ENCODE assay signal across 8 cellular contexts in the genomic region with DNA sequence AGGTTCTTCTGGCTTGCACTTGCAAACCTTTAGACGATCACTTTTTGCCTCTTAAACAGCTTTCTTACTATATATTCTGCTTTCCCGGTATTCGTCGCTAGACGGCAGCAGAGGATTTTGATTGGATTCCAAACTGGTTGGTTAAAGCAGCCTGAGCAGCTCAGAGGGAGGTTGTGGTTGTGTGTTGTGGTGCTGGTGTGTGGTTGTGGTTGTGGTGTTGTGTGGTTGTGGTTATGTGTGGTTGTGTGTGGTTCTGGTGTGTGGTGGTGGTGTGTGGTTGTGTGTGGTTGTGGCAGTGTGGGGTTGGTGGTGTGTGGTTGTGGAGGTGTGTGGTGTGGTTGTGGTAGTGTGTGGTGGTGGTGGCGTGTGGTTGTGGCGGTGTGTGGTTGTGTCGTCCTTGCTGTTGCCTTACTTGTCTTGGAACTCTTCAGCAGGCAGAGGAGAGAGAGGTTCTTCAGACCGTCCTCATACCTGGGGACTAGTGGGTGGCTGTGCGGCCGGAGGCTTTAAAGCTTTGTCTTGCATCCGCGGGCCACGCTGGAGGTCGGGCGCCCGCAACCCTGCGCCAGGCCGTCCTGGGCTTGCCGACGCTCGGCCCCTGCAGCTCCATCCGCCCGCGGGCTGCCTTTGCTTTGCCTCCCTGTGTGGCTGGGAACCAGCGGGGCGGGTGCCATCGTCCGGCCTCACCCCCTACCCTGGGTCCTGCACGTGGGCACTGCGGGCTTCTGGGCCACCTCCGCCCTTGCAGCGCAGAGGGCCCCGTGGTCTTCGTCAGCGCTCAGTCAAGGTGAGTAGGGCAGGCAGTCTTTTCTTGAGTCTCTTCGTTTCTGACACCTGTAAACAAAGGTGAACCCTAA.
DNase-seq lines count a peak whose midpoint lies in the region; ATAC-seq and TF ChIP-seq lines count a peak whose summit lies in the region.

No MANE protein-coding gene starts in this region.

- no peak for ATAC-seq in HCT116
- no peak for ATAC-seq in GM21528 (IDR thresholded peaks at IDR 0.05; ENCODE audit: low FRiP score, unreplicated experiment)
- ATAC-seq in GM18502 (IDR thresholded peaks at IDR 0.05; ENCODE audit: poor library complexity, unreplicated experiment) = no peak

- H3K4me1 Mint-ChIP-seq in Caco-2 (ENCODE audit: low read depth, unreplicated experiment) = peaks cover 21% of the 10 kb centered on the region

- no peaks in the 10 kb centered on the region for H3K27me3 ChIP-seq in Caco-2 (replicated peaks; ENCODE audit: control insufficient read depth, insufficient read depth, low read length)
- H3K27me3 ChIP-seq in HCT116 (ENCODE audit: insufficient read depth, low read length) = no peaks in the 10 kb centered on the region
- no peaks in the 10 kb centered on the region for H3K27me3 ChIP-seq in spleen (replicated peaks in 1 of 7)

- no peak for TF ChIP-seq POLR2A in HCT116 (IDR thresholded peaks at IDR 0.05; ENCODE audit: borderline replicate concordance, extremely low read depth, insufficient read depth, insufficient read length)
- TF ChIP-seq POLR2A in spleen (IDR thresholded peaks at IDR 0.05) = no peak

- intact Hi-C loops in Caco-2 (cut with micrococcal nuclease; ENCODE audit: unreplicated experiment) = loop anchor here (1.0 to 5.0 kb wide), 5 partner anchors 62 to 277 kb away; no protein-coding TSS in a partner anchor
- intact Hi-C loops in HCT116 (cut with micrococcal nuclease) = no loop called here
- intact Hi-C loops in spleen (cut with DNase I; ENCODE audit: low total_unique reads) = loop anchor here (5.0 kb wide), 1 partner anchor 257 kb away; no protein-coding TSS in a partner anchor

- H3K9ac ChIP-seq in HCT116 (ENCODE audit: low read length) = no peak overlapping the region

- no peaks in the 10 kb centered on the region for H3K79me2 ChIP-seq in HCT116 (ENCODE audit: insufficient read depth, low read length)

- no peaks in the 10 kb centered on the region for H4K20me1 ChIP-seq in HCT116 (ENCODE audit: insufficient read depth)

- BruUV-seq in Caco-2 (replicated peaks; lab: Mats Ljungman, UMichigan) (no TSS peak), HCT116 (replicated peaks; lab: Mats Ljungman, UMichigan) (no TSS peak)

- H3K4me3 ChIP-seq in Caco-2 (ENCODE audit: low read depth, low read length) (no peak overlapping the region), HCT116 (replicated peaks in 1 of 2; ENCODE audit: low read depth in 1 of 2, low read length in 2 of 2) (no peak overlapping the region), spleen (no peak overlapping the region)

- POLR2A ChIA-PET in Caco-2 (lab: Charles Lee) (interaction anchor here (0.8 kb wide), 1 partner anchor 60 kb away, joined by 3 read pairs; no protein-coding TSS in a partner anchor), HCT116 (lab: Charles Lee) (no interaction called here)

- no peaks in the 10 kb centered on the region for H3K9me3 ChIP-seq in Caco-2
- peaks cover 3 to 4% of the 10 kb centered on the region in 2 experiments; a peak in 2 of 4 replicates for H3K9me3 ChIP-seq in HCT116 (ENCODE audit: control insufficient read depth in 1 of 2, insufficient read depth in 1 of 2, low read depth in 1 of 2, low read length in 2 of 2)
- H3K9me3 ChIP-seq in spleen = no peaks in the 10 kb centered on the region

- WGBS in spleen, 5 donors = 70 to 79% (median 76%) methylated on average over 26 to 37 of the region's 37 CpGs

- DNase-seq in Caco-2 (peak; percentile 75 to 79), HCT116 (ENCODE audit: low read depth, low spot score) (no peak), NCI-H526 treated with DMSO at 0.1 percent for 48 hours (lab: John Stamatoyannopoulos, UW) (peak; percentile 9), amniotic epithelial cell (ENCODE audit: low read depth) (peak; percentile 73), hepatic stellate cell (ENCODE audit: low spot score) (peak; percentile 54), spleen (no peak)

- no peaks in the 10 kb centered on the region for H3K9me2 ChIP-seq in HCT116 (ENCODE audit: insufficient read depth)

- TF ChIP-seq CTCF in Caco-2 (IDR thresholded peaks at IDR 0.05; ENCODE audit: insufficient read depth in 1 of 2, low read depth in 1 of 2, low read length in 1 of 2, severe bottlenecking in 1 of 2, unreplicated experiment in 1 of 2) (peak; percentile 67 to 77), HCT116 (IDR thresholded peaks at IDR 0.05 in 2 of 3, conservative IDR thresholded peaks at IDR 0.05 in 1 of 3; ENCODE audit: borderline replicate concordance in 1 of 3, insufficient read depth in 1 of 3, low read depth in 2 of 3, low read length in 2 of 3) (peak in 2 of 3 experiments; percentile 20 to 24; a peak in 2 of 6 replicates), spleen (IDR thresholded peaks at IDR 0.05 in 8 of 11, conservative IDR thresholded peaks at IDR 0.05 in 3 of 11) (peak in 6 of 11 experiments; percentile 28 to 59 (median 46))

- no peak overlapping the region for H3K4me2 ChIP-seq in HCT116 (ENCODE audit: low read length)

- H3K36me3 ChIP-seq in Caco-2 (ENCODE audit: control insufficient read depth, insufficient read depth, low read length) (no peaks in the 10 kb centered on the region; the same call in 1 of the 2 replicates), HCT116 (ENCODE audit: control insufficient read depth in 1 of 2, insufficient read depth in 2 of 2, low read length in 2 of 2) (no peaks in the 10 kb centered on the region), spleen (no peaks in the 10 kb centered on the region)

- peak overlapping the region; percentile 45 for H3K4me3 Mint-ChIP-seq in Caco-2 (ENCODE audit: unreplicated experiment)

- no peak overlapping the region for H2AFZ ChIP-seq in HCT116 (ENCODE audit: low read depth, low read length, poor library complexity, severe bottlenecking)

- H3K4me1 ChIP-seq in Caco-2 = peaks cover 43% of the 10 kb centered on the region
- no peaks in the 10 kb centered on the region for H3K4me1 ChIP-seq in HCT116 (ENCODE audit: control insufficient read depth in 1 of 2, insufficient read depth in 2 of 2, low read length in 2 of 2)
- no peaks in the 10 kb centered on the region for H3K4me1 ChIP-seq in spleen

- peak; percentile 21; the same call in 1 of the 2 replicates for TF ChIP-seq RAD21 in HCT116 (IDR thresholded peaks at IDR 0.05; ENCODE audit: low read depth)

- peaks cover 58% of the 10 kb centered on the region for H3K36me3 Mint-ChIP-seq in Caco-2 (ENCODE audit: insufficient read depth, unreplicated experiment)

- H3K27ac ChIP-seq in HCT116 (ENCODE audit: low read depth, low read length) = no peak overlapping the region
- H3K27ac ChIP-seq in spleen = no peak overlapping the region

- H3K27ac Mint-ChIP-seq in Caco-2 (ENCODE audit: unreplicated experiment) = peak overlapping the region; percentile 85

- RAD21 ChIA-PET in HCT116 (lab: Charles Lee; ENCODE audit: low non-redundant PET in 1 of 2, low total read pairs in 2 of 2, uncharacterized antibody in 2 of 2, unreplicated experiment in 2 of 2) = no interaction called here

- H3K27me3 Mint-ChIP-seq in Caco-2 (ENCODE audit: insufficient read depth, unreplicated experiment) = no peaks in the 10 kb centered on the region

- CTCF ChIA-PET in Caco-2 (lab: Charles Lee) (interaction anchor here (0.6 to 3.0 kb wide), 13 partner anchors 17 to 359 kb away, joined by 3 to 45 read pairs (median 5); no protein-coding TSS in a partner anchor), HCT116 (lab: Charles Lee) (no interaction called here)

- H3K9me3 Mint-ChIP-seq in Caco-2 (ENCODE audit: unreplicated experiment) = no peaks in the 10 kb centered on the region

TF ChIP-seq in HCT116, 20 proteins besides CTCF, POLR2A, EP300 and RAD21:
- TF ChIP-seq YY1 (IDR thresholded peaks at IDR 0.05; ENCODE audit: extremely low read depth, insufficient replicate concordance, low read depth, low read length) (no peak), EZH2phosphoT487 (IDR thresholded peaks at IDR 0.05; ENCODE audit: borderline replicate concordance) (no peak), MAX (IDR thresholded peaks at IDR 0.05) (no peak), JUND (IDR thresholded peaks at IDR 0.05) (no peak), POLR2AphosphoS5 (IDR thresholded peaks at IDR 0.05; ENCODE audit: low read depth, low read length) (no peak), ZNF274 (IDR thresholded peaks at IDR 0.05; ENCODE audit: low read depth, low read length) (no peak), TCF7L2 (IDR thresholded peaks at IDR 0.05; ENCODE audit: borderline replicate concordance, extremely low read depth, insufficient read depth, insufficient read length) (no peak), EGR1 (IDR thresholded peaks at IDR 0.05; ENCODE audit: low read depth) (no peak), ZFX (IDR thresholded peaks at IDR 0.05) (no peak), SRF (IDR thresholded peaks at IDR 0.05; ENCODE audit: low read depth) (no peak), ELF1 (IDR thresholded peaks at IDR 0.05; ENCODE audit: borderline replicate concordance, low read depth) (no peak), CEBPB (IDR thresholded peaks at IDR 0.05; ENCODE audit: low read depth) (no peak)
- TF ChIP-seq, protein P1, sequence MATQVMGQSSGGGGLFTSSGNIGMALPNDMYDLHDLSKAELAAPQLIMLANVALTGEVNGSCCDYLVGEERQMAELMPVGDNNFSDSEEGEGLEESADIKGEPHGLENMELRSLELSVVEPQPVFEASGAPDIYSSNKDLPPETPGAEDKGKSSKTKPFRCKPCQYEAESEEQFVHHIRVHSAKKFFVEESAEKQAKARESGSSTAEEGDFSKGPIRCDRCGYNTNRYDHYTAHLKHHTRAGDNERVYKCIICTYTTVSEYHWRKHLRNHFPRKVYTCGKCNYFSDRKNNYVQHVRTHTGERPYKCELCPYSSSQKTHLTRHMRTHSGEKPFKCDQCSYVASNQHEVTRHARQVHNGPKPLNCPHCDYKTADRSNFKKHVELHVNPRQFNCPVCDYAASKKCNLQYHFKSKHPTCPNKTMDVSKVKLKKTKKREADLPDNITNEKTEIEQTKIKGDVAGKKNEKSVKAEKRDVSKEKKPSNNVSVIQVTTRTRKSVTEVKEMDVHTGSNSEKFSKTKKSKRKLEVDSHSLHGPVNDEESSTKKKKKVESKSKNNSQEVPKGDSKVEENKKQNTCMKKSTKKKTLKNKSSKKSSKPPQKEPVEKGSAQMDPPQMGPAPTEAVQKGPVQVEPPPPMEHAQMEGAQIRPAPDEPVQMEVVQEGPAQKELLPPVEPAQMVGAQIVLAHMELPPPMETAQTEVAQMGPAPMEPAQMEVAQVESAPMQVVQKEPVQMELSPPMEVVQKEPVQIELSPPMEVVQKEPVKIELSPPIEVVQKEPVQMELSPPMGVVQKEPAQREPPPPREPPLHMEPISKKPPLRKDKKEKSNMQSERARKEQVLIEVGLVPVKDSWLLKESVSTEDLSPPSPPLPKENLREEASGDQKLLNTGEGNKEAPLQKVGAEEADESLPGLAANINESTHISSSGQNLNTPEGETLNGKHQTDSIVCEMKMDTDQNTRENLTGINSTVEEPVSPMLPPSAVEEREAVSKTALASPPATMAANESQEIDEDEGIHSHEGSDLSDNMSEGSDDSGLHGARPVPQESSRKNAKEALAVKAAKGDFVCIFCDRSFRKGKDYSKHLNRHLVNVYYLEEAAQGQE (IDR thresholded peaks at IDR 0.05; ENCODE audit: low read depth) = no peak

Comparison
In these comparisons a context has a peak if more than half of its experiments do, and no peak if none do; other contexts are left out.
1. DNase-seq: peak in Caco-2 (2 of 2), NCI-H526 treated with DMSO at 0.1 percent for 48 hours (single experiment), amniotic epithelial cell (single experiment) and hepatic stellate cell (single experiment); none in HCT116 (single experiment) and spleen (single experiment).
2. CTCF ChIP-seq: peak in every context shown above with its lines; median percentile 72 in Caco-2; 46 in spleen; 22 in HCT116.